In genomic region chr13:33194820-33195692, GRCh38 we compare ENCODE assay signal across 8 cellular contexts.
DNase-seq lines count a peak whose midpoint lies in the region; ATAC-seq and TF ChIP-seq lines count a peak whose summit lies in the region.

No MANE protein-coding gene starts in this region.

- peaks cover 0 to 1% (median under 1%) of the 10 kb centered on the region in 3 donors for H3K27me3 Mint-ChIP-seq in immature natural killer cell (ENCODE audit: low read depth in 3 of 3)
- no peaks in the 10 kb centered on the region for H3K27me3 Mint-ChIP-seq in activated naive CD8-positive, alpha-beta T cell treated with anti-CD3 and anti-CD28 coated beads, Interleukin-2, amount 50 U/mL, for 24 hours

- TF ChIP-seq POLR2A in NB4 (IDR thresholded peaks at IDR 0.05; ENCODE audit: extremely low read depth, insufficient read length) = no peak
- TF ChIP-seq POLR2A in stomach (IDR thresholded peaks at IDR 0.05) = no peak

- peaks cover 32 to 93% (median 68%) of the 10 kb centered on the region in 4 donors for H3K4me1 ChIP-seq in stomach

- H3K36me3 ChIP-seq in stomach = no peaks in the 10 kb centered on the region

- intact Hi-C loops in stomach (cut with DNase I; ENCODE audit: low total_unique reads) = no loop called here

- H3K4me3 Mint-ChIP-seq in immature natural killer cell = no peak overlapping the region
- H3K4me3 Mint-ChIP-seq in activated naive CD8-positive, alpha-beta T cell treated with anti-CD3 and anti-CD28 coated beads, Interleukin-2, amount 50 U/mL, for 24 hours = no peak overlapping the region

- no peak for TF ChIP-seq EP300 in stomach (IDR thresholded peaks at IDR 0.05)

- ATAC-seq in GM21723 (IDR thresholded peaks at IDR 0.05; ENCODE audit: unreplicated experiment) = peak; percentile 84
- ATAC-seq in activated naive CD8-positive, alpha-beta T cell treated with anti-CD3 and anti-CD28 coated beads, Interleukin-2, amount 50 U/mL, for 24 hours = no peak

- no peak overlapping the region for H3K4me3 ChIP-seq in GM12864 (ENCODE audit: low read depth, low read length)
- H3K4me3 ChIP-seq in NB4 (ENCODE audit: low read depth, low read length) = no peak overlapping the region
- no peak overlapping the region for H3K4me3 ChIP-seq in stomach

- no peaks in the 10 kb centered on the region for H3K27me3 ChIP-seq in stomach

- DNase-seq in GM12864 (ENCODE audit: low read depth) (peak; percentile 86), NB4 (ENCODE audit: low read depth) (peak; percentile 2), fibroblast of gingiva (ENCODE audit: low read depth) (peak; percentile 94), stomach (peak; percentile 30), immature natural killer cell (no peak), NCI-H446 (lab: John Stamatoyannopoulos, UW) (no peak)
- DNase-seq in activated naive CD8-positive, alpha-beta T cell treated with anti-CD3 and anti-CD28 coated beads, Interleukin-2, amount 50 U/mL, for 24 hours = no peak

- H3K9me3 ChIP-seq in stomach = no peaks in the 10 kb centered on the region

- 22 to 46% (median 24%) methylated on average over 8 of the region's 8 CpGs for WGBS in stomach, 5 donors

- H3K27ac ChIP-seq in stomach = peak overlapping the region; percentile 48 to 75 (median 65)

- no peaks in the 10 kb centered on the region for H3K4me1 Mint-ChIP-seq in immature natural killer cell
- H3K4me1 Mint-ChIP-seq in activated naive CD8-positive, alpha-beta T cell treated with anti-CD3 and anti-CD28 coated beads, Interleukin-2, amount 50 U/mL, for 24 hours = no peaks in the 10 kb centered on the region

- H3K27ac Mint-ChIP-seq in immature natural killer cell = no peak overlapping the region
- no peak overlapping the region for H3K27ac Mint-ChIP-seq in activated naive CD8-positive, alpha-beta T cell treated with anti-CD3 and anti-CD28 coated beads, Interleukin-2, amount 50 U/mL, for 24 hours

- H3K36me3 Mint-ChIP-seq in immature natural killer cell = no peaks in the 10 kb centered on the region
- H3K36me3 Mint-ChIP-seq in activated naive CD8-positive, alpha-beta T cell treated with anti-CD3 and anti-CD28 coated beads, Interleukin-2, amount 50 U/mL, for 24 hours (ENCODE audit: low read depth) = no peaks in the 10 kb centered on the region

- TF ChIP-seq CTCF in GM12864 (IDR thresholded peaks at IDR 0.05; ENCODE audit: low read depth, low read length, missing control alignments) (no peak), NB4 (IDR thresholded peaks at IDR 0.05; ENCODE audit: low read depth, low read length) (no peak), stomach (IDR thresholded peaks at IDR 0.05) (no peak)

- H3K9me3 Mint-ChIP-seq in immature natural killer cell = no peaks in the 10 kb centered on the region
- no peaks in the 10 kb centered on the region for H3K9me3 Mint-ChIP-seq in activated naive CD8-positive, alpha-beta T cell treated with anti-CD3 and anti-CD28 coated beads, Interleukin-2, amount 50 U/mL, for 24 hours

Comparison
In these comparisons a context has a peak if more than half of its experiments do, and no peak if none do; other contexts are left out.
1. DNase-seq: peak in GM12864 (single experiment), NB4 (single experiment), fibroblast of gingiva (single experiment) and stomach (single experiment); none in immature natural killer cell (0 of 3), NCI-H446 (0 of 2) and activated naive CD8-positive, alpha-beta T cell treated with anti-CD3 and anti-CD28 coated beads, Interleukin-2, amount 50 U/mL, for 24 hours (single experiment).